8 cellular contexts compared by ENCODE assay signal in genomic region chr18:23452728-23453656, GRCh38. TPM values are rescaled to one million over a fixed set of nuclear protein-coding genes. Genes with fewer than 3 reads are reported as not detected.
DNase-seq lines count a peak whose midpoint lies in the region; ATAC-seq and TF ChIP-seq lines count a peak whose summit lies in the region.

Gene RIOK3 (plus strand): TSS chr18:23453287. CDS start chr18:23453440, 153 bp downstream.

- H3K27me3 ChIP-seq in adipocyte (replicated peaks; ENCODE audit: control insufficient read depth, insufficient read depth, low read length) (no peaks in the 10 kb centered on the region), cardiac muscle cell (no peaks in the 10 kb centered on the region), trophoblast cell (ENCODE audit: insufficient read depth, low read length) (no peaks in the 10 kb centered on the region), transverse colon (no peaks in the 10 kb centered on the region)

- peak within 1 kb of the TSS; percentile 9 for H3K18ac ChIP-seq in trophoblast cell (ENCODE audit: low read length)

- H4K12ac ChIP-seq in trophoblast cell (ENCODE audit: low read depth, low read length): peak within 1 kb of the TSS; percentile 84

- peaks cover 30% of the 10 kb centered on the region for H3K4me1 ChIP-seq in adipocyte (ENCODE audit: control insufficient read depth, insufficient read depth, low read length)
- peaks cover 8% of the 10 kb centered on the region for H3K4me1 ChIP-seq in cardiac muscle cell (ENCODE audit: low read depth)
- no peaks in the 10 kb centered on the region for H3K4me1 ChIP-seq in trophoblast cell (ENCODE audit: control insufficient read depth in 1 of 2, insufficient read depth in 2 of 2, low read length in 2 of 2)
- H3K4me1 ChIP-seq in transverse colon: peaks cover 0 to 51% (median 37%) of the 10 kb centered on the region in 4 donors

- H3K4me3 ChIP-seq in GM12875 (ENCODE audit: low read depth, low read length) (peak within 1 kb of the TSS; percentile 93), adipocyte (ENCODE audit: low read length) (peak within 1 kb of the TSS; percentile 95), cardiac muscle cell (peak within 1 kb of the TSS; percentile 92), trophoblast cell (ENCODE audit: low read depth, low read length) (peak within 1 kb of the TSS; percentile 97), transverse colon (peak within 1 kb of the TSS; percentile 34 to 89 (median 74))

- WGBS in trophoblast cell (ENCODE audit: extremely low coverage, insufficient coverage, insufficient read length): no CpG with 5 or more reads among the region's 59 CpGs
- WGBS in transverse colon (ENCODE audit: low coverage in 1 of 2), 2 donors: 1 to 3% methylated on average over 8 to 44 of the region's 59 CpGs

- TF ChIP-seq CTCF in GM12875 (IDR thresholded peaks at IDR 0.05; ENCODE audit: borderline replicate concordance, insufficient read depth, low read depth, low read length) (no peak), cardiac muscle cell (IDR thresholded peaks at IDR 0.05; ENCODE audit: low read depth, low read length) (no peak), transverse colon (IDR thresholded peaks at IDR 0.05) (peak in 2 of 5 experiments; percentile 20 to 27)

- H3K4me2 ChIP-seq in trophoblast cell (ENCODE audit: low read length): peak within 1 kb of the TSS; percentile 80

- H3K23ac ChIP-seq in trophoblast cell (ENCODE audit: low read length): no peak within 1 kb of the TSS

- peak within 1 kb of the TSS; percentile 56 for H4K91ac ChIP-seq in trophoblast cell (ENCODE audit: low read depth, low read length)

- in situ Hi-C loops in transverse colon (cut with MboI; ENCODE audit: low pct_ligation_motif_present in 1 of 4, low pct_unique_long_range_greater_than_20kb in 1 of 4, low sequenced_read_pairs in 3 of 4): no loop called here

- no peak for TF ChIP-seq EP300 in transverse colon (IDR thresholded peaks at IDR 0.05; ENCODE audit: low read depth)

- ATAC-seq in HG02798 (IDR thresholded peaks at IDR 0.05; ENCODE audit: poor library complexity, unreplicated experiment): peak; percentile 99

- intact Hi-C loops in transverse colon (cut with DNase I; ENCODE audit: low total_unique reads): no loop called here

- H3K9ac ChIP-seq in adipocyte (ENCODE audit: low read length): peak within 1 kb of the TSS; percentile 95
- H3K9ac ChIP-seq in trophoblast cell (ENCODE audit: low read length): peak within 1 kb of the TSS; percentile 80

- H4K8ac ChIP-seq in trophoblast cell (ENCODE audit: low read depth, low read length): peak within 1 kb of the TSS; percentile 67

- H2BK5ac ChIP-seq in trophoblast cell (ENCODE audit: low read depth, low read length, poor library complexity): peak within 1 kb of the TSS; percentile 27

- H3K14ac ChIP-seq in trophoblast cell (ENCODE audit: low read length): peak within 1 kb of the TSS; percentile 22

- H3K4ac ChIP-seq in trophoblast cell (ENCODE audit: low read depth, low read length): peak within 1 kb of the TSS; percentile 88

- DNase-seq in NCI-H1436 (lab: John Stamatoyannopoulos, UW) (peak; percentile 87), T follicular helper cell (ENCODE audit: low read depth) (peak; percentile 72), adipocyte (ENCODE audit: low read depth) (peak; percentile 99), cardiac muscle cell (ENCODE audit: low read depth in 1 of 2, low spot score in 1 of 2) (peak; percentile 95 to 98), trophoblast cell (peak; percentile 99 to 100), transverse colon (peak; percentile 99)

- H3K79me1 ChIP-seq in trophoblast cell (ENCODE audit: low read length): peaks cover 6% of the 10 kb centered on the region

- H2AK5ac ChIP-seq in trophoblast cell (ENCODE audit: low read length): peak within 1 kb of the TSS; percentile 49

- no peak within 1 kb of the TSS for H2BK120ac ChIP-seq in trophoblast cell (ENCODE audit: insufficient read depth, low read length, poor library complexity)

- no peak within 1 kb of the TSS for H2BK12ac ChIP-seq in trophoblast cell (ENCODE audit: low read length)

- peak within 1 kb of the TSS; percentile 84 for H2AFZ ChIP-seq in trophoblast cell (ENCODE audit: insufficient read depth, low read length, poor library complexity)

- H3K9me3 ChIP-seq in adipocyte (ENCODE audit: control insufficient read depth, low read length) (no peaks in the 10 kb centered on the region), cardiac muscle cell (ENCODE audit: low read depth) (no peaks in the 10 kb centered on the region), trophoblast cell (ENCODE audit: insufficient read depth, low read depth, low read length) (no peaks in the 10 kb centered on the region), transverse colon (no peaks in the 10 kb centered on the region)

- peak; percentile 99 for TF ChIP-seq POLR2A in transverse colon (IDR thresholded peaks at IDR 0.05)

- H3K36me3 ChIP-seq in adipocyte (ENCODE audit: control insufficient read depth, insufficient read depth, low read length, severe bottlenecking): peaks cover 6% of the 10 kb centered on the region
- H3K36me3 ChIP-seq in cardiac muscle cell: no peaks in the 10 kb centered on the region
- peaks cover 0 to 3% of the 10 kb centered on the region in 2 experiments for H3K36me3 ChIP-seq in trophoblast cell (ENCODE audit: control insufficient read depth in 1 of 2, insufficient read depth in 2 of 2, low read length in 2 of 2)
- no peaks in the 10 kb centered on the region for H3K36me3 ChIP-seq in transverse colon

- peaks cover 6% of the 10 kb centered on the region for H3K79me2 ChIP-seq in trophoblast cell (ENCODE audit: control insufficient read depth, insufficient read depth, low read length, poor library complexity)

- peak within 1 kb of the TSS; percentile 82 for H3K27ac ChIP-seq in cardiac muscle cell
- H3K27ac ChIP-seq in trophoblast cell (ENCODE audit: low read depth, low read length): peak within 1 kb of the TSS; percentile 13
- H3K27ac ChIP-seq in transverse colon: peak within 1 kb of the TSS; percentile 89 to 95 (median 92)

RNA-seq across cellular contexts. Expression of gene RIOK3, which starts in this region (rescaled TPM):
- total RNA-seq in cardiac muscle cell (59.6 and 63.6 TPM in 2 replicates), transverse colon (100 to 1,000 TPM in 3 of 4 donors, 10 to 100 TPM in 1; 33.0 to 182 (median 152) TPM)
- 83.7 and 95.7 TPM in 2 replicates for polyA plus RNA-seq in cardiac muscle cell
- 41.2 and 42.7 TPM in 2 replicates for polyA plus RNA-seq in trophoblast cell (2013)

Comparison
In these comparisons a context has a peak if more than half of its experiments do, and no peak if none do; other contexts are left out.
1. Peak in every context shown above with its lines: DNase-seq, ATAC-seq, H3K4me3 ChIP-seq and H3K27ac ChIP-seq.
2. H3K27ac ChIP-seq: peak in every context shown above with its lines; median percentile 92 in transverse colon; 82 in cardiac muscle cell; 13 in trophoblast cell.